ENCODE assay signal across 1 cellular context in the genomic region with DNA sequence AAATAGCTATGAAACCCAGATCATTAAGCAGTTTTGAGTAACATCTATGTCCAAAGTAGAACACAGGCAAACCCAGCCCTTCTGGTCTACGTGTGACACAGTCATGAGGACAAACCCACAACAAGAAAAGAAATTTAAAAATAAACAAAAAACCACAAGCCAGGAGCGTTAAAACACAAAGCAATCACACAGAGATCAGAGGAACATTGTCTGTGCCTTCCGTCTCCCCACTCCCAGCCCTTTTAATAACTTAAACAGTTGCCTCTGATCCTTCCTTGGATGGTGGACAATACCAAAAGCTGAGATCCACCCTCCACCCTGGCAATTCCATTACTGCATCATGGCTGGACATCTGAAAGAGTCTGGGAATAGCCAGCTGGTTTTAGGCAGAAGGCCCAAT.
TF ChIP-seq lines count a peak whose summit lies in the region.

No MANE protein-coding gene starts in this region.

TF ChIP-seq in HepG2, 621 proteins besides CTCF, POLR2A, EP300 and RAD21:
- TF ChIP-seq RBM39 (IDR thresholded peaks at IDR 0.05; ENCODE audit: low read depth, low read length, poor library complexity, severe bottlenecking) (no peak), MLX (CRISPR knock-in tag; IDR thresholded peaks at IDR 0.05) (no peak), ELK4 (CRISPR knock-in tag; IDR thresholded peaks at IDR 0.05; ENCODE audit: borderline replicate concordance) (no peak)
TF ChIP-seq in HepG2: peak in this region for 0.
